1 cellular context compared by ENCODE assay signal in the genomic region with DNA sequence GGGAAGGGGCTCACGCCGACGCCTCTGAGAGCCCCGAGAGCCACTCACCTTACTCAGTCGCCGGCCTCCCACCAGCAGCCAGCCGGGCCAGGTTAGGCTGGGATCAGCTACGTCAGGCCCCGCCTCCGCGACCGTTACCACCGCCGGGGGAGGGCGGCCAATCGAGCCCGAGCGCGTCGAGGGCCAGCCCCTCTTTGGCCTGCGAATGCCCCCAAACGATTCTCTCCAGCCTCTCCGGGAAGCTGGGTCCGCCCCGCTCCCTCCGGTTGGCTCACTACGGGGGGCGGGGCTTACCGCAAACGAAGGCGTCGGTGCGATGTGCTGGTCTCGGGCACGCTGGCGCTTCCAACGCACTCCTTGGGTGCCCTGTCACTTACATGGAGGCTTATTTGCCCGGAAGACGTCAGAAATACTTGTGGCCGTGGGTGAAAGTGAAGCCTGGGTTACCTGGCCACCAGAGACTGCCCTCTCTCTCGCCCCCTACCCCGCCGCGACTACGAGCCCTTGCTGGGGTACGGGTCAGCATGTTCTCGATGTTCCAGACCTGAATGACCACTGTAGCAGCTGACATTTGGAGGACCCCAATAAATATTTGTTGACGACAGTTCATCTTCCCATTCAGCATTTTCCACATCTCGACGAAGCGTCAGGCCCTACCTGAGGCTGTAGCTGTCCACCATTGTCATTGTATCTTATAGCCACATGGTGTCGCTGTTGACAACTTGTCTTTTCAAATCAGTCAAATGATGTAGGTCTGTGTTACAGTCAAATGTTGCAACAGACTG.
TF ChIP-seq lines count a peak whose summit lies in the region.

A gene with protein sequence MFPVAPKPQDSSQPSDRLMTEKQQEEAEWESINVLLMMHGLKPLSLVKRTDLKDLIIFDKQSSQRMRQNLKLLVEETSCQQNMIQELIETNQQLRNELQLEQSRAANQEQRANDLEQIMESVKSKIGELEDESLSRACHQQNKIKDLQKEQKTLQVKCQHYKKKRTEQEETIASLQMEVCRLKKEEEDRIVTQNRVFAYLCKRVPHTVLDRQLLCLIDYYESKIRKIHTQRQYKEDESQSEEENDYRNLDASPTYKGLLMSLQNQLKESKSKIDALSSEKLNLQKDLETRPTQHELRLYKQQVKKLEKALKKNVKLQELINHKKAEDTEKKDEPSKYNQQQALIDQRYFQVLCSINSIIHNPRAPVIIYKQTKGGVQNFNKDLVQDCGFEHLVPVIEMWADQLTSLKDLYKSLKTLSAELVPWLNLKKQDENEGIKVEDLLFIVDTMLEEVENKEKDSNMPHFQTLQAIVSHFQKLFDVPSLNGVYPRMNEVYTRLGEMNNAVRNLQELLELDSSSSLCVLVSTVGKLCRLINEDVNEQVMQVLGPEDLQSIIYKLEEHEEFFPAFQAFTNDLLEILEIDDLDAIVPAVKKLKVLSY (minus strand): TSS at position 111 of the 785 bp plus-strand sequence. CDS start 21,333 bp downstream, outside the sequence.

TF ChIP-seq in HepG2, 621 proteins besides CTCF, POLR2A, EP300 and RAD21 (continued from another document and continues in another):
- TF ChIP-seq PHF20 (CRISPR knock-in tag; IDR thresholded peaks at IDR 0.05): peak; percentile 52; the same call in 1 of the 2 replicates
- TF ChIP-seq SMC3 (IDR thresholded peaks at IDR 0.05; ENCODE audit: low read length): peak; percentile 85
- peak; percentile 89 for TF ChIP-seq TBX2 (CRISPR knock-in tag; IDR thresholded peaks at IDR 0.05; ENCODE audit: borderline replicate concordance)
- TF ChIP-seq, protein P1, sequence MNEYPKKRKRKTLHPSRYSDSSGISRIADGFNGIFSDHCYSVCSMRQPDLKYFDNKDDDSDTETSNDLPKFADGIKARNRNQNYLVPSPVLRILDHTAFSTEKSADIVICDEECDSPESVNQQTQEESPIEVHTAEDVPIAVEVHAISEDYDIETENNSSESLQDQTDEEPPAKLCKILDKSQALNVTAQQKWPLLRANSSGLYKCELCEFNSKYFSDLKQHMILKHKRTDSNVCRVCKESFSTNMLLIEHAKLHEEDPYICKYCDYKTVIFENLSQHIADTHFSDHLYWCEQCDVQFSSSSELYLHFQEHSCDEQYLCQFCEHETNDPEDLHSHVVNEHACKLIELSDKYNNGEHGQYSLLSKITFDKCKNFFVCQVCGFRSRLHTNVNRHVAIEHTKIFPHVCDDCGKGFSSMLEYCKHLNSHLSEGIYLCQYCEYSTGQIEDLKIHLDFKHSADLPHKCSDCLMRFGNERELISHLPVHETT (CRISPR knock-in tag; conservative IDR thresholded peaks at IDR 0.05): no peak
- TF ChIP-seq, protein P2, sequence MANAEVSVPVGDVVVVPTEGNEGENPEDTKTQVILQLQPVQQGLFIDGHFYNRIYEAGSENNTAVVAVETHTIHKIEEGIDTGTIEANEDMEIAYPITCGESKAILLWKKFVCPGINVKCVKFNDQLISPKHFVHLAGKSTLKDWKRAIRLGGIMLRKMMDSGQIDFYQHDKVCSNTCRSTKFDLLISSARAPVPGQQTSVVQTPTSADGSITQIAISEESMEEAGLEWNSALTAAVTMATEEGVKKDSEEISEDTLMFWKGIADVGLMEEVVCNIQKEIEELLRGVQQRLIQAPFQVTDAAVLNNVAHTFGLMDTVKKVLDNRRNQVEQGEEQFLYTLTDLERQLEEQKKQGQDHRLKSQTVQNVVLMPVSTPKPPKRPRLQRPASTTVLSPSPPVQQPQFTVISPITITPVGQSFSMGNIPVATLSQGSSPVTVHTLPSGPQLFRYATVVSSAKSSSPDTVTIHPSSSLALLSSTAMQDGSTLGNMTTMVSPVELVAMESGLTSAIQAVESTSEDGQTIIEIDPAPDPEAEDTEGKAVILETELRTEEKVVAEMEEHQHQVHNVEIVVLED (CRISPR knock-in tag; IDR thresholded peaks at IDR 0.05; ENCODE audit: borderline replicate concordance): peak; percentile 60; the same call in 1 of the 2 replicates
- TF ChIP-seq, protein P3, sequence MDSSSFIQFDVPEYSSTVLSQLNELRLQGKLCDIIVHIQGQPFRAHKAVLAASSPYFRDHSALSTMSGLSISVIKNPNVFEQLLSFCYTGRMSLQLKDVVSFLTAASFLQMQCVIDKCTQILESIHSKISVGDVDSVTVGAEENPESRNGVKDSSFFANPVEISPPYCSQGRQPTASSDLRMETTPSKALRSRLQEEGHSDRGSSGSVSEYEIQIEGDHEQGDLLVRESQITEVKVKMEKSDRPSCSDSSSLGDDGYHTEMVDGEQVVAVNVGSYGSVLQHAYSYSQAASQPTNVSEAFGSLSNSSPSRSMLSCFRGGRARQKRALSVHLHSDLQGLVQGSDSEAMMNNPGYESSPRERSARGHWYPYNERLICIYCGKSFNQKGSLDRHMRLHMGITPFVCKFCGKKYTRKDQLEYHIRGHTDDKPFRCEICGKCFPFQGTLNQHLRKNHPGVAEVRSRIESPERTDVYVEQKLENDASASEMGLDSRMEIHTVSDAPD (CRISPR knock-in tag; IDR thresholded peaks at IDR 0.05): 0 out of 2 replicates have a peak, but pooled peaks have one; percentile 22
- peak; percentile 35 for TF ChIP-seq REPIN1 (CRISPR knock-in tag; IDR thresholded peaks at IDR 0.05; ENCODE audit: borderline replicate concordance, low read depth)
- TF ChIP-seq PHF8 (CRISPR knock-in tag; IDR thresholded peaks at IDR 0.05): peak; percentile 75
- TF ChIP-seq NFIB (CRISPR knock-in tag; IDR thresholded peaks at IDR 0.05; ENCODE audit: borderline replicate concordance): peak; percentile 84; the same call in 1 of the 2 replicates
- 0 out of 2 replicates have a peak, but pooled peaks have one; percentile 82 for TF ChIP-seq NKX3-1 (CRISPR knock-in tag; IDR thresholded peaks at IDR 0.05)
- TF ChIP-seq, protein P4, sequence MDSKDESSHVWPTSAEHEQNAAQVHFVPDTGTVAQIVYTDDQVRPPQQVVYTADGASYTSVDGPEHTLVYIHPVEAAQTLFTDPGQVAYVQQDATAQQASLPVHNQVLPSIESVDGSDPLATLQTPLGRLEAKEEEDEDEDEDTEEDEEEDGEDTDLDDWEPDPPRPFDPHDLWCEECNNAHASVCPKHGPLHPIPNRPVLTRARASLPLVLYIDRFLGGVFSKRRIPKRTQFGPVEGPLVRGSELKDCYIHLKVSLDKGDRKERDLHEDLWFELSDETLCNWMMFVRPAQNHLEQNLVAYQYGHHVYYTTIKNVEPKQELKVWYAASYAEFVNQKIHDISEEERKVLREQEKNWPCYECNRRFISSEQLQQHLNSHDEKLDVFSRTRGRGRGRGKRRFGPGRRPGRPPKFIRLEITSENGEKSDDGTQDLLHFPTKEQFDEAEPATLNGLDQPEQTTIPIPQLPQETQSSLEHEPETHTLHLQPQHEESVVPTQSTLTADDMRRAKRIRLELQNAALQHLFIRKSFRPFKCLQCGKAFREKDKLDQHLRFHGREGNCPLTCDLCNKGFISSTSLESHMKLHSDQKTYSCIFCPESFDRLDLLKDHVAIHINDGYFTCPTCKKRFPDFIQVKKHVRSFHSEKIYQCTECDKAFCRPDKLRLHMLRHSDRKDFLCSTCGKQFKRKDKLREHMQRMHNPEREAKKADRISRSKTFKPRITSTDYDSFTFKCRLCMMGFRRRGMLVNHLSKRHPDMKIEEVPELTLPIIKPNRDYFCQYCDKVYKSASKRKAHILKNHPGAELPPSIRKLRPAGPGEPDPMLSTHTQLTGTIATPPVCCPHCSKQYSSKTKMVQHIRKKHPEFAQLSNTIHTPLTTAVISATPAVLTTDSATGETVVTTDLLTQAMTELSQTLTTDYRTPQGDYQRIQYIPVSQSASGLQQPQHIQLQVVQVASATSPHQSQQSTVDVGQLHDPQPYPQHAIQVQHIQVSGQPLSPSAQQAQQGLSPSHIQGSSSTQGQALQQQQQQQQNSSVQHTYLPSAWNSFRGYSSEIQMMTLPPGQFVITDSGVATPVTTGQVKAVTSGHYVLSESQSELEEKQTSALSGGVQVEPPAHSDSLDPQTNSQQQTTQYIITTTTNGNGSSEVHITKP (CRISPR knock-in tag; IDR thresholded peaks at IDR 0.05; ENCODE audit: low read depth): peak; percentile 39; the same call in 1 of the 2 replicates
- TF ChIP-seq CCAR2 (optimal IDR thresholded peaks at IDR 0.05; ENCODE audit: low read depth, low read length): no peak
- peak; percentile 54; the same call in 1 of the 2 replicates for TF ChIP-seq RXRB (CRISPR knock-in tag; IDR thresholded peaks at IDR 0.05; ENCODE audit: borderline replicate concordance)
- no peak for TF ChIP-seq HES4 (CRISPR knock-in tag; IDR thresholded peaks at IDR 0.05; ENCODE audit: borderline replicate concordance)
- TF ChIP-seq YEATS4 (CRISPR knock-in tag; IDR thresholded peaks at IDR 0.05; ENCODE audit: borderline replicate concordance): peak; percentile 88
- TF ChIP-seq BCL6 (CRISPR knock-in tag; IDR thresholded peaks at IDR 0.05): peak; percentile 18; the same call in 1 of the 2 replicates
- 0 out of 2 replicates have a peak, but pooled peaks have one; percentile 4 for TF ChIP-seq MAFF (IDR thresholded peaks at IDR 0.05; ENCODE audit: low read depth, low read length)
- TF ChIP-seq ZNF747 (CRISPR knock-in tag; IDR thresholded peaks at IDR 0.05; ENCODE audit: borderline replicate concordance): peak; percentile 89
- TF ChIP-seq HNRNPH1 (optimal IDR thresholded peaks at IDR 0.05; ENCODE audit: low read depth, low read length): no peak
- TF ChIP-seq JUND (CRISPR knock-in tag; IDR thresholded peaks at IDR 0.05): no peak
- TF ChIP-seq, protein P5, sequence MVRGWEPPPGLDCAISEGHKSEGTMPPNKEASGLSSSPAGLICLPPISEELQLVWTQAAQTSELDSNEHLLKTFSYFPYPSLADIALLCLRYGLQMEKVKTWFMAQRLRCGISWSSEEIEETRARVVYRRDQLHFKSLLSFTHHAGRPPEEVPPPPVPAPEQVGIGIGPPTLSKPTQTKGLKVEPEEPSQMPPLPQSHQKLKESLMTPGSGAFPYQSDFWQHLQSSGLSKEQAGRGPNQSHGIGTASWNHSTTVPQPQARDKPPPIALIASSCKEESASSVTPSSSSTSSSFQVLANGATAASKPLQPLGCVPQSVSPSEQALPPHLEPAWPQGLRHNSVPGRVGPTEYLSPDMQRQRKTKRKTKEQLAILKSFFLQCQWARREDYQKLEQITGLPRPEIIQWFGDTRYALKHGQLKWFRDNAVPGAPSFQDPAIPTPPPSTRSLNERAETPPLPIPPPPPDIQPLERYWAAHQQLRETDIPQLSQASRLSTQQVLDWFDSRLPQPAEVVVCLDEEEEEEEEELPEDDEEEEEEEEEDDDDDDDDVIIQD (CRISPR knock-in tag; IDR thresholded peaks at IDR 0.05; ENCODE audit: low read depth): peak; percentile 99
- peak; percentile 54 for TF ChIP-seq GATAD2A (CRISPR knock-in tag; IDR thresholded peaks at IDR 0.05)
- no peak for TF ChIP-seq KDM6A (CRISPR knock-in tag; IDR thresholded peaks at IDR 0.05; ENCODE audit: low read depth)
- TF ChIP-seq, protein P6, sequence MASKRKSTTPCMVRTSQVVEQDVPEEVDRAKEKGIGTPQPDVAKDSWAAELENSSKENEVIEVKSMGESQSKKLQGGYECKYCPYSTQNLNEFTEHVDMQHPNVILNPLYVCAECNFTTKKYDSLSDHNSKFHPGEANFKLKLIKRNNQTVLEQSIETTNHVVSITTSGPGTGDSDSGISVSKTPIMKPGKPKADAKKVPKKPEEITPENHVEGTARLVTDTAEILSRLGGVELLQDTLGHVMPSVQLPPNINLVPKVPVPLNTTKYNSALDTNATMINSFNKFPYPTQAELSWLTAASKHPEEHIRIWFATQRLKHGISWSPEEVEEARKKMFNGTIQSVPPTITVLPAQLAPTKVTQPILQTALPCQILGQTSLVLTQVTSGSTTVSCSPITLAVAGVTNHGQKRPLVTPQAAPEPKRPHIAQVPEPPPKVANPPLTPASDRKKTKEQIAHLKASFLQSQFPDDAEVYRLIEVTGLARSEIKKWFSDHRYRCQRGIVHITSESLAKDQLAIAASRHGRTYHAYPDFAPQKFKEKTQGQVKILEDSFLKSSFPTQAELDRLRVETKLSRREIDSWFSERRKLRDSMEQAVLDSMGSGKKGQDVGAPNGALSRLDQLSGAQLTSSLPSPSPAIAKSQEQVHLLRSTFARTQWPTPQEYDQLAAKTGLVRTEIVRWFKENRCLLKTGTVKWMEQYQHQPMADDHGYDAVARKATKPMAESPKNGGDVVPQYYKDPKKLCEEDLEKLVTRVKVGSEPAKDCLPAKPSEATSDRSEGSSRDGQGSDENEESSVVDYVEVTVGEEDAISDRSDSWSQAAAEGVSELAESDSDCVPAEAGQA (IDR thresholded peaks at IDR 0.05; ENCODE audit: low read depth): no peak
- TF ChIP-seq, protein P6 (CRISPR knock-in tag; IDR thresholded peaks at IDR 0.05; ENCODE audit: borderline replicate concordance): peak; percentile 53; the same call in 1 of the 2 replicates
- peak; percentile 91 for TF ChIP-seq HNRNPLL (IDR thresholded peaks at IDR 0.05; ENCODE audit: low read depth, low read length, poor library complexity, severe bottlenecking)
- TF ChIP-seq SRF (IDR thresholded peaks at IDR 0.05; ENCODE audit: low read depth, low read length): peak; percentile 79
- TF ChIP-seq, protein P7, sequence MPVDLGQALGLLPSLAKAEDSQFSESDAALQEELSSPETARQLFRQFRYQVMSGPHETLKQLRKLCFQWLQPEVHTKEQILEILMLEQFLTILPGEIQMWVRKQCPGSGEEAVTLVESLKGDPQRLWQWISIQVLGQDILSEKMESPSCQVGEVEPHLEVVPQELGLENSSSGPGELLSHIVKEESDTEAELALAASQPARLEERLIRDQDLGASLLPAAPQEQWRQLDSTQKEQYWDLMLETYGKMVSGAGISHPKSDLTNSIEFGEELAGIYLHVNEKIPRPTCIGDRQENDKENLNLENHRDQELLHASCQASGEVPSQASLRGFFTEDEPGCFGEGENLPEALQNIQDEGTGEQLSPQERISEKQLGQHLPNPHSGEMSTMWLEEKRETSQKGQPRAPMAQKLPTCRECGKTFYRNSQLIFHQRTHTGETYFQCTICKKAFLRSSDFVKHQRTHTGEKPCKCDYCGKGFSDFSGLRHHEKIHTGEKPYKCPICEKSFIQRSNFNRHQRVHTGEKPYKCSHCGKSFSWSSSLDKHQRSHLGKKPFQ (CRISPR knock-in tag; IDR thresholded peaks at IDR 0.05; ENCODE audit: insufficient replicate concordance): peak; percentile 69
- peak; percentile 79 for TF ChIP-seq POLR2G (IDR thresholded peaks at IDR 0.05; ENCODE audit: low read depth, low read length)
- 0 out of 2 replicates have a peak, but pooled peaks have one; percentile 13 for TF ChIP-seq ZNF124 (CRISPR knock-in tag; IDR thresholded peaks at IDR 0.05)
